12 cellular contexts compared by ENCODE assay signal in genomic region chr17:40452921-40453378, GRCh38. TPM values are rescaled to one million over a fixed set of nuclear protein-coding genes. Genes with fewer than 3 reads are reported as not detected.
DNase-seq lines count a peak whose midpoint lies in the region; ATAC-seq and TF ChIP-seq lines count a peak whose summit lies in the region.
"Had no signal": no experiment of that assay in that cellular context is flagged by ENCODE, and none has a peak within 500 bp of the region (broad histone marks: within the 10 kb centered on the region; RNA-seq: fewer than 3 reads in every experiment).

No MANE protein-coding gene starts in this region.

- DNase-seq in HT1080 (ENCODE audit: low read depth), result peak; percentile 71
- no peak for DNase-seq in brain microvascular endothelial cell
- peak; percentile 49 for DNase-seq in left lobe of liver (ENCODE audit: low spot score)
- peak; percentile 36 for DNase-seq in stomach
- no peak for DNase-seq in activated CD4-positive, alpha-beta T cell treated with anti-CD3 and anti-CD28 coated beads for 4 hours
- DNase-seq in AML-193 (lab: John Stamatoyannopoulos, UW), result no peak
- DNase-seq in AG20443 (ENCODE audit: low spot score), result no peak
- DNase-seq in NCI-H187 (lab: John Stamatoyannopoulos, UW), result no peak
- DNase-seq: CD4-positive, CD25-positive, alpha-beta regulatory T cell; NCI-H1694 treated with DMSO at 0.1 percent for 48 hours; NCI-H748 treated with DMSO at 0.1 percent for 48 hours had no signal

- H3K4me3 ChIP-seq in brain microvascular endothelial cell (ENCODE audit: low read depth, low read length), result no peak overlapping the region
- no peak overlapping the region for H3K4me3 ChIP-seq in stomach

- TF ChIP-seq CTCF in brain microvascular endothelial cell (IDR thresholded peaks at IDR 0.05; ENCODE audit: low read depth, low read length, missing control alignments), result no peak
- TF ChIP-seq CTCF in stomach (IDR thresholded peaks at IDR 0.05), result no peak

- in situ Hi-C loops in brain microvascular endothelial cell (cut with HindIII; ENCODE audit: low pct_ligation_motif_present, low sequenced_read_pairs), result no loop called here

- peaks cover 58 to 96% (median 77%) of the 10 kb centered on the region in 4 donors for H3K4me1 ChIP-seq in stomach

- no peak for ATAC-seq in left lobe of liver

- no peak for TF ChIP-seq EP300 in stomach (IDR thresholded peaks at IDR 0.05)

- no peak for TF ChIP-seq POLR2A in stomach (IDR thresholded peaks at IDR 0.05)

- intact Hi-C loops in stomach (cut with DNase I; ENCODE audit: low total_unique reads), result no loop called here

- H3K36me3 ChIP-seq in brain microvascular endothelial cell (replicated peaks) (peaks cover 88% of the 10 kb centered on the region), stomach (peaks cover 18 to 55% (median 53%) of the 10 kb centered on the region in 4 donors)

- peak overlapping the region; percentile 60 for H3K27ac ChIP-seq in brain microvascular endothelial cell
- H3K27ac ChIP-seq in stomach, result peak overlapping the region in 4 of 5 donors; percentile 73 to 93 (median 92)

- WGBS in stomach, 5 donors, result 60 to 87% (median 80%) methylated on average over 1 to 15 of the region's 15 CpGs

- H3K9me3 ChIP-seq in stomach, result no peaks in the 10 kb centered on the region

- H3K27me3 ChIP-seq in brain microvascular endothelial cell (replicated peaks) (no peaks in the 10 kb centered on the region), stomach (no peaks in the 10 kb centered on the region)

RNA-seq across cellular contexts. Expression of gene IGFBP4, which starts 9.7 kb away (rescaled TPM):
- total RNA-seq in HT1080 (2014; rRNA removed; shearing (Covaris generic)), result 0.07 and 0.14 TPM in 2 replicates
- polyA plus RNA-seq in HT1080 (2015; cell fraction: cytosol; rRNA removed), result 0.16 and 0.65 TPM in 2 replicates
- polyA plus RNA-seq in HT1080 (2015; cell fraction: nucleus; rRNA removed), result 0.60 and 0.81 TPM in 2 replicates
- total RNA-seq in left lobe of liver (501 TPM), stomach (100 to 1,000 TPM in 4 of 5 donors, 10 to 100 TPM in 1; 71.2 to 658 (median 186) TPM)
- 100 to 1,000 TPM in 2 of 3 donors, 10 to 100 TPM in 1; 77.3 to 175 (median 138) TPM for polyA plus RNA-seq in stomach

RNA-seq across cellular contexts. Expression of gene TOP2A, which starts 35.3 kb away (rescaled TPM):
- 154 and 155 TPM in 2 replicates for total RNA-seq in HT1080 (2014; rRNA removed; shearing (Covaris generic))
- polyA plus RNA-seq in HT1080 (2015; cell fraction: cytosol; rRNA removed), result 174 and 209 TPM in 2 replicates
- 586 and 643 TPM in 2 replicates for polyA plus RNA-seq in HT1080 (2015; cell fraction: nucleus; rRNA removed)
- total RNA-seq in left lobe of liver (1.8 TPM), stomach (100 to 1,000 TPM in 1 of 5 donors, 10 to 100 TPM in 2, 1 to 10 TPM in 2; 8.0 to 129 (median 17.2) TPM)
- polyA plus RNA-seq in stomach, result 10 to 100 TPM in 1 of 3 donors, 1 to 10 TPM in 2; 1.2 to 27.3 (median 9.1) TPM

RNA-seq across cellular contexts. Expression of gene TNS4, which starts 48.5 kb away (rescaled TPM):
- total RNA-seq in HT1080 (2014; rRNA removed; shearing (Covaris generic)), result 0.10 and 0.95 TPM in 2 replicates
- 3.3 and 4.0 TPM in 2 replicates for polyA plus RNA-seq in HT1080 (2015; cell fraction: cytosol; rRNA removed)
- 6.1 and 12.7 TPM in 2 replicates for polyA plus RNA-seq in HT1080 (2015; cell fraction: nucleus; rRNA removed)
- total RNA-seq in left lobe of liver (0.13 TPM), stomach (1 to 10 TPM in 1 of 5 donors, under 1 TPM in 3, not detected in 1; 0.18 to 3.5 (median 0.59) TPM)
- polyA plus RNA-seq in stomach, result 10 to 100 TPM in 1 of 3 donors, under 1 TPM in 1, not detected in 1; 0.62 to 23.2 TPM
- total RNA-seq: pulmonary artery endothelial cell had no signal

Comparison
In these comparisons a context has a peak if more than half of its experiments do, and no peak if none do; other contexts are left out.
1. DNase-seq: peak in HT1080 (single experiment), left lobe of liver (single experiment) and stomach (single experiment); none in brain microvascular endothelial cell (single experiment), activated CD4-positive, alpha-beta T cell treated with anti-CD3 and anti-CD28 coated beads for 4 hours (0 of 2), AML-193 (0 of 2), AG20443 (single experiment) and NCI-H187 (0 of 2).
2. RNA of gene IGFBP4, which starts 9.7 kb away (total RNA-seq): 501 TPM in left lobe of liver (single experiment) and 71.2 to 658 TPM in stomach; 0.07 to 0.14 TPM in HT1080; every median in the first group is over 10 times any median in the second.